9 cellular contexts compared by ENCODE assay signal in the genomic region with DNA sequence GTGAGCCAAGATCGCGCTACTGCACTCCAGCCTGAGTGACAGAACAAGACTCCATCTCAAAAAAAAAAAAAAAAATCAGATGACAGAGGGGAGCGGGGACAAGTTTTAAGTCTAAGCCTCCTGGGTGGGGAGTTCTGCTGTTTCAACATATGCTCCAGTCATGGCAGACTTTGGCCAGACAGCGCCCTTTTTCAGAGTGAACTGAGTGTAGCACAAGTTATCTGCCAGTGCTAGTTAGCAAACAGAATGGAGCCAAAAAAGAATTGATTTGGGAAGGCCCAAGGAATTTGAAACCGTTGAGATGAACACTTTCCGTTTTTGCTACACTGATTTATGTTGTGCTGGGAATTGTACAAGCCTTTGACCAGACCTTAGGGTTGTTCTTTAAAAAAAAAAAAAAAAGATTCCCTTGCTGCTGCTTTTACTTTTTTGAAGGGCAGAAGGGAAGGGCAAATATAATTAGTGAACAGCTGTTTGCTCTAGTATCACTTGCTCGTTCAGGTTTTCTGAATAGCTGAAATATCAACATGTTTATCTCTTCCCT. TPM values are rescaled to one million over a fixed set of nuclear protein-coding genes. Genes with fewer than 3 reads are reported as not detected.
DNase-seq lines count a peak whose midpoint lies in the region; ATAC-seq and TF ChIP-seq lines count a peak whose summit lies in the region.
"Had no signal": no experiment of that assay in that cellular context is flagged by ENCODE, and none has a peak within 500 bp of the region (broad histone marks: within the 10 kb centered on the region; RNA-seq: fewer than 3 reads in every experiment).

No MANE protein-coding gene starts in this region.

- peak; percentile 3; the same call in 1 of the 2 replicates for TF ChIP-seq CTCF in AG09319 (IDR thresholded peaks at IDR 0.05; ENCODE audit: low read depth, low read length)
- TF ChIP-seq CTCF in dorsolateral prefrontal cortex (IDR thresholded peaks at IDR 0.05 in 54 of 56, conservative IDR thresholded peaks at IDR 0.05 in 2 of 56; ENCODE audit: low read depth in 1 of 56, partially characterized antibody in 56 of 56): no peak

- no peaks in the 10 kb centered on the region for H3K9me3 ChIP-seq in muscle layer of colon (ENCODE audit: low read length)

- no peak for DNase-seq in AG09319 (ENCODE audit: extremely low read depth, low read depth)
- DNase-seq in NCI-H2171 (lab: John Stamatoyannopoulos, UW): peak; percentile 67
- no peak for DNase-seq in dorsolateral prefrontal cortex
- DNase-seq in iPS-NIHi11 (ENCODE audit: low spot score): no peak
- no peak for DNase-seq in epidermal melanocyte (ENCODE audit: insufficient read length, low spot score)
- DNase-seq in NCI-H187 (lab: John Stamatoyannopoulos, UW): no peak

- ATAC-seq in HG03095 (IDR thresholded peaks at IDR 0.05; ENCODE audit: unreplicated experiment): no peak

- H3K27me3 ChIP-seq in dorsolateral prefrontal cortex (no peaks in the 10 kb centered on the region), muscle layer of colon (ENCODE audit: control insufficient read depth in 1 of 2, insufficient read depth in 2 of 2, low read length in 2 of 2) (no peaks in the 10 kb centered on the region)

- H3K4me1 ChIP-seq in muscle layer of colon (ENCODE audit: insufficient read depth, low read length): peaks cover 96% of the 10 kb centered on the region

- H3K36me3 ChIP-seq in muscle layer of colon (ENCODE audit: insufficient read depth, low read length): no peaks in the 10 kb centered on the region

- peak overlapping the region; percentile 42 for H3K9ac ChIP-seq in muscle layer of colon (ENCODE audit: low read length)
- H3K9ac ChIP-seq: KMS-11 had no signal

- intact Hi-C loops in dorsolateral prefrontal cortex (cut with DNase I): no loop called here

- H3K27ac ChIP-seq in dorsolateral prefrontal cortex: peak overlapping the region in 57 of 59 donors; percentile 39 to 97 (median 92)
- peak overlapping the region; percentile 48 for H3K27ac ChIP-seq in muscle layer of colon (ENCODE audit: low read depth, low read length)
- H3K27ac ChIP-seq: KMS-11 had no signal

- H3K4me3 ChIP-seq in dorsolateral prefrontal cortex (peak overlapping the region in 20 of 59 donors; percentile 1 to 95 (median 18)), muscle layer of colon (ENCODE audit: low read depth in 1 of 2, low read length in 2 of 2) (no peak overlapping the region)

RNA-seq across cellular contexts. Expression of gene ACTN4, which starts 5.7 kb away (rescaled TPM):
- 100 to 1,000 TPM; 271 to 539 (median 377) TPM for total RNA-seq in dorsolateral prefrontal cortex

RNA-seq across cellular contexts. Expression of gene EIF3K, which starts 34.1 kb away (rescaled TPM):
- 100 to 1,000 TPM; 165 to 292 (median 241) TPM for total RNA-seq in dorsolateral prefrontal cortex

RNA-seq across cellular contexts. Expression of gene MAP4K1, which starts 35.3 kb away (rescaled TPM):
- 10 to 100 TPM in 10 of 120 experiments, 1 to 10 TPM in 110; 1.2 to 14.7 (median 5.4) TPM for total RNA-seq in dorsolateral prefrontal cortex
